ENCODE assay signal across 16 cellular contexts in genomic region chr18:77407733-77408132, GRCh38.
"Had no signal": no experiment of that assay in that cellular context is flagged by ENCODE, and none has a peak within 500 bp of the region (broad histone marks: within the 10 kb centered on the region; RNA-seq: fewer than 3 reads in every experiment).

No MANE protein-coding gene starts in this region.

- H3K4me3 ChIP-seq: gastrocnemius medialis, lower lobe of right lung, smooth muscle cell, tibial nerve, vagina had no signal

- DNase-seq: activated CD4-positive, alpha-beta T cell treated with anti-CD3 and anti-CD28 coated beads, Interleukin-2, amount 50 U/mL, for 1 hour; activated naive CD4-positive, alpha-beta T cell treated with anti-CD3 and anti-CD28 coated beads, Interleukin-2, amount 10 ng/mL, durations not matched to agents 7 days and 5 days; caudate nucleus; cortex of kidney; effector memory CD4-positive, alpha-beta T cell; gastrocnemius medialis; immature natural killer cell; left cardiac atrium; lower lobe of right lung; naive B cell had no signal

- H3K27me3 Mint-ChIP-seq: activated naive CD4-positive, alpha-beta T cell treated with anti-CD3 and anti-CD28 coated beads, Interleukin-2, amount 10 ng/mL, durations not matched to agents 7 days and 5 days had no signal

- H3K36me3 Mint-ChIP-seq: activated naive CD4-positive, alpha-beta T cell treated with anti-CD3 and anti-CD28 coated beads, Interleukin-2, amount 10 ng/mL, durations not matched to agents 7 days and 5 days; immature natural killer cell; naive B cell; stimulated activated effector memory CD8-positive, alpha-beta T cell treated with anti-CD3 and anti-CD28 coated beads, Interleukin-12 subunit alpha, Interleukin-12 subunit beta, amount 100 ng/mL, for 72 hours had no signal

- H3K4me3 Mint-ChIP-seq: activated naive CD4-positive, alpha-beta T cell treated with anti-CD3 and anti-CD28 coated beads, Interleukin-2, amount 10 ng/mL, durations not matched to agents 7 days and 5 days; immature natural killer cell; naive B cell; stimulated activated effector memory CD8-positive, alpha-beta T cell treated with anti-CD3 and anti-CD28 coated beads, Interleukin-12 subunit alpha, Interleukin-12 subunit beta, amount 100 ng/mL, for 72 hours had no signal

- H3K27me3 ChIP-seq: gastrocnemius medialis, tibial nerve, vagina had no signal

- H3K9me3 Mint-ChIP-seq: activated naive CD4-positive, alpha-beta T cell treated with anti-CD3 and anti-CD28 coated beads, Interleukin-2, amount 10 ng/mL, durations not matched to agents 7 days and 5 days; activated T-helper 2 cell treated with anti-CD3 and anti-CD28 coated beads, Interferon-gamma antibody, Interleukin-2, Interleukin-4, amounts not matched to agents 10 μg/mL and 5 μg/mL and 100 μg/mL, durations not matched to agents 14 hours and 24 hours and 36 hours; immature natural killer cell; naive B cell; stimulated activated effector memory CD8-positive, alpha-beta T cell treated with anti-CD3 and anti-CD28 coated beads, Interleukin-12 subunit alpha, Interleukin-12 subunit beta, amount 100 ng/mL, for 72 hours had no signal

- H3K4me1 Mint-ChIP-seq: activated naive CD4-positive, alpha-beta T cell treated with anti-CD3 and anti-CD28 coated beads, Interleukin-2, amount 10 ng/mL, durations not matched to agents 7 days and 5 days; immature natural killer cell; naive B cell; stimulated activated effector memory CD8-positive, alpha-beta T cell treated with anti-CD3 and anti-CD28 coated beads, Interleukin-12 subunit alpha, Interleukin-12 subunit beta, amount 100 ng/mL, for 72 hours had no signal

- H3K36me3 ChIP-seq: gastrocnemius medialis, lower lobe of right lung, tibial nerve, vagina had no signal

- H3K4me1 ChIP-seq: gastrocnemius medialis, lower lobe of right lung, tibial nerve, vagina had no signal

- H3K27ac Mint-ChIP-seq: activated naive CD4-positive, alpha-beta T cell treated with anti-CD3 and anti-CD28 coated beads, Interleukin-2, amount 10 ng/mL, durations not matched to agents 7 days and 5 days; activated T-helper 2 cell treated with anti-CD3 and anti-CD28 coated beads, Interferon-gamma antibody, Interleukin-2, Interleukin-4, amounts not matched to agents 10 μg/mL and 5 μg/mL and 100 μg/mL, durations not matched to agents 14 hours and 24 hours and 36 hours; immature natural killer cell; naive B cell; stimulated activated effector memory CD8-positive, alpha-beta T cell treated with anti-CD3 and anti-CD28 coated beads, Interleukin-12 subunit alpha, Interleukin-12 subunit beta, amount 100 ng/mL, for 72 hours had no signal

- ATAC-seq: gastrocnemius medialis; left cardiac atrium; lower lobe of right lung; stimulated activated effector memory CD8-positive, alpha-beta T cell treated with anti-CD3 and anti-CD28 coated beads, Interleukin-12 subunit alpha, Interleukin-12 subunit beta, amount 100 ng/mL, for 72 hours had no signal

- H3K27ac ChIP-seq: epithelial cell of prostate, gastrocnemius medialis, lower lobe of right lung, tibial nerve, vagina had no signal

- H3K4me2 ChIP-seq: smooth muscle cell had no signal
